11 cellular contexts compared by ENCODE assay signal in the genomic region with DNA sequence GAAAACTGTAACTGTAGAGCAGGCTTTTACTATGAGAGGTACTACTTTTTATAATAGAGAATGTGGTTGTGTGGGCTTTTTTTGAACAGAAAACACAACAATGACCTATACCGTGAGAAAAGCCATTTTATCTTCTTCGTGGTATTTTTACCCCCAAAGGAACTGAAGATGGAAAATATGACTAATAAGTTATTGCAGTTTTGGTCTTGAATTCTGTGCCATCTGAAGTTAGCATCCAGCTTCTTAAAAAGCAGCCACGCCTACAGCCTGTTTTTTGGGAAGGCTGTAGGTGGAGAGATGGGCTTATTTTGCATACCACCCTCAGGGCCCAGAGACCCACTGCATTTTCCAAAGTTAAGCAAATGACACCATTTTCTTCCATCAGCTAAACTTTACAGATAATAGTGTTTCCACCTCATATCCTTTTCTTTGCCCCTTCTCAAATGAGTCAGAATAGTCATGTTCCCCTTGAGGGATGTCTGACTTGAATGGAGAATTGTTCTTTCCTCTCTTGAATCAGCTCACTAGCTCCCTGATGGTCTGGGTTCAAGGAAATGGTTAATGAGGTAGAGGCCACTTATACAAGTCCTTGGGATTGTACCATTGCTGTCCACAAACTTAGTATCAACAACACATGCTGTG. TPM values are rescaled to one million over a fixed set of nuclear protein-coding genes. Genes with fewer than 3 reads are reported as not detected.
A peak's percentile ranks its signal among the peaks of the same experiment; 100 is the strongest.
DNase-seq lines count a peak whose midpoint lies in the region; ATAC-seq and TF ChIP-seq lines count a peak whose summit lies in the region.
"Had no signal": no experiment of that assay in that cellular context is flagged by ENCODE, and none has a peak within 500 bp of the region (broad histone marks: within the 10 kb centered on the region; RNA-seq: fewer than 3 reads in every experiment).

No MANE protein-coding gene starts in this region.

- CTCF ChIA-PET in GM10248 (lab: Yijun Ruan, JAX) = interaction anchor here (1.2 to 5.7 kb wide), 8 partner anchors 11 to 249 kb away, joined by 4 to 37 read pairs (median 8); no protein-coding TSS in a partner anchor

- POLR2A ChIA-PET in GM10248 (lab: Yijun Ruan, JAX) = interaction anchor here (0.6 kb wide), 1 partner anchor 81 kb away, joined by 6 read pairs; no protein-coding TSS in a partner anchor

- no peak for TF ChIP-seq CTCF in GM10248 (IDR thresholded peaks at IDR 0.05; ENCODE audit: control extremely low read depth, extremely low read depth, low read depth, missing control alignments)

- peak; percentile 73 for ATAC-seq in GM19023 (IDR thresholded peaks at IDR 0.05; ENCODE audit: unreplicated experiment)
- peak; percentile 82 for ATAC-seq in HG02623 (IDR thresholded peaks at IDR 0.05; ENCODE audit: unreplicated experiment)
- ATAC-seq in HG03457 (IDR thresholded peaks at IDR 0.05; ENCODE audit: unreplicated experiment) = peak; percentile 74

- DNase-seq in GM10248 (ENCODE audit: extremely low spot score) = peak; percentile 63
- DNase-seq in H4 (ENCODE audit: low spot score) = no peak
- no peak for DNase-seq in SKM-1 treated with dmso at 0.1 percent for 144 hours (lab: John Stamatoyannopoulos, UW; ENCODE audit: unreplicated experiment)
- no peak for DNase-seq in ureter (ENCODE audit: low spot score)
- no peak for DNase-seq in SIG-M5 (lab: John Stamatoyannopoulos, UW)
- DNase-seq: activated naive CD4-positive, alpha-beta T cell treated with anti-CD3 and anti-CD28 coated beads, Interleukin-2, amount 10 ng/mL, durations not matched to agents 7 days and 5 days; BE2C; NCI-H1436 treated with DMSO at 0.1 percent for 48 hours had no signal

RNA-seq across cellular contexts. Expression of gene TBC1D30, which starts 53.0 kb away (rescaled TPM):
- total RNA-seq in H4 (2014; rRNA removed; shearing (Covaris generic)) = 0.66 and 1.5 TPM in 2 replicates
- 24.2 TPM for total RNA-seq in ureter
